Comparison of ENCODE assay signal across 8 cellular contexts in genomic region chr1:54944610-54945392, GRCh38. TPM values are rescaled to one million over a fixed set of nuclear protein-coding genes. Genes with fewer than 3 reads are reported as not detected.
A peak's percentile ranks its signal among the peaks of the same experiment; 100 is the strongest.
DNase-seq lines count a peak whose midpoint lies in the region; ATAC-seq and TF ChIP-seq lines count a peak whose summit lies in the region.

No MANE protein-coding gene starts in this region.

- no peak overlapping the region for H3K4me3 ChIP-seq in choroid plexus epithelial cell (ENCODE audit: low read depth, low read length)

- peak; percentile 54 for ATAC-seq in HG03039 (IDR thresholded peaks at IDR 0.05; ENCODE audit: unreplicated experiment)
- ATAC-seq in left colon = peak; percentile 67
- ATAC-seq in HG02840 (IDR thresholded peaks at IDR 0.05; ENCODE audit: low FRiP score, unreplicated experiment) = no peak

- intact Hi-C loops in left colon (cut with DNase I, micrococcal nuclease) = loop anchor here in 1 of 2 donors (5.0 kb wide), 1 partner anchor 52 kb away; the partner anchor contains the start of gene BSND

- DNase-seq in G401 (ENCODE audit: low spot score) (peak; percentile 91), NCI-H446 (lab: John Stamatoyannopoulos, UW) (peak; percentile 66 to 85), choroid plexus epithelial cell (ENCODE audit: low read depth) (peak; percentile 94), left colon (peak; percentile 77 to 80)
- DNase-seq in activated CD4-positive, alpha-beta T cell treated with anti-CD3 and anti-CD28 coated beads for 1 hour = peak; percentile 39
- peak; percentile 66 for DNase-seq in stimulated activated CD4-positive, alpha-beta T cell treated with anti-CD3 and anti-CD28 coated beads, Interleukin-1b, Interleukin-23, amount 100 ng/mL, for 48 hours

- in situ Hi-C loops in G401 (cut with HindIII; ENCODE audit: low sequenced_read_pairs) = no loop called here

- TF ChIP-seq CTCF in choroid plexus epithelial cell (conservative IDR thresholded peaks at IDR 0.05; ENCODE audit: low read depth, low read length) = peak; percentile 90

RNA-seq across cellular contexts. Expression of gene TMEM61, which starts 35.6 kb away (rescaled TPM):
- total RNA-seq in G401 (2014; rRNA removed; shearing (Covaris generic)) = not detected in 2 replicates
- total RNA-seq in left colon = 10 to 100 TPM; 12.2 to 19.8 TPM

RNA-seq across cellular contexts. Expression of gene BSND, which starts 53.9 kb away (rescaled TPM):
- not detected in 2 replicates for total RNA-seq in G401 (2014; rRNA removed; shearing (Covaris generic))
- total RNA-seq in left colon = not detected

RNA-seq across cellular contexts. Expression of gene DHCR24, which starts 57.8 kb away (rescaled TPM):
- 77.8 and 101 TPM in 2 replicates for total RNA-seq in G401 (2014; rRNA removed; shearing (Covaris generic))
- total RNA-seq in left colon = 100 to 1,000 TPM; 217 to 298 TPM

Comparison
In these comparisons a context has a peak if more than half of its experiments do, and no peak if none do; other contexts are left out.
1. DNase-seq: peak in every context shown above with its lines; median percentile 94 in choroid plexus epithelial cell; 91 in G401; 78 in left colon; 76 in NCI-H446; 66 in stimulated activated CD4-positive, alpha-beta T cell treated with anti-CD3 and anti-CD28 coated beads, Interleukin-1b, Interleukin-23, amount 100 ng/mL, for 48 hours; 39 in activated CD4-positive, alpha-beta T cell treated with anti-CD3 and anti-CD28 coated beads for 1 hour.
2. RNA of gene TMEM61, which starts 35.6 kb away (total RNA-seq): 12.2 to 19.8 TPM in left colon; not detected in G401; every median in the first group is over 10 times any median in the second.